ENCODE assay signal across 21 cellular contexts in the genomic region with DNA sequence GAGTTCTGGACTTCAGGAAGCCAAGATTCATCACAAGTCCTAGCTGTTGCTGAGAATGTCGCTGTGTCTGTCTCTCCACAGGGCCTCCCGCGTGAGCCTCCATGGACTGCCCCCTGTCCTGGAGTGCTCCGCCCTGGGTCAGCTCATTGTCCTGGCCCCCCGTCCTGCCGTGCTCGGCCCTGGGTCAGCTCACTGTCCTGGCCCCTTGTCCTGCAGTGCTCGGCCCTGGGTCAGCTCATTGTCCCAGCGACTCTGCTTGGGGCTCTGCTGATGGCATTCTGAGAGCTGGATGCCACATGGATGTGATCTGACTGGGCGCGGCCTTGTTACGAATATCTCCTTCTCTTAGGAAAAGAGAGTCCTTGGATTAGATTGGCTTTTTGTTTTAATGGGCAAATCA.
DNase-seq lines count a peak whose midpoint lies in the region; ATAC-seq and TF ChIP-seq lines count a peak whose summit lies in the region.
"Had no signal": no experiment of that assay in that cellular context is flagged by ENCODE, and none has a peak within 500 bp of the region (broad histone marks: within the 10 kb centered on the region; RNA-seq: fewer than 3 reads in every experiment).

No MANE protein-coding gene starts in this region.

- no peaks in the 10 kb centered on the region for H3K9me3 ChIP-seq in suprapubic skin
- no peaks in the 10 kb centered on the region for H3K9me3 ChIP-seq in naive thymus-derived CD4-positive, alpha-beta T cell (ENCODE audit: control insufficient read depth in 2 of 3, low read length in 3 of 3)
- H3K9me3 ChIP-seq: MG63 had no signal

- no peak overlapping the region for H3K4me3 Mint-ChIP-seq in chondrocyte (ENCODE audit: unreplicated experiment)
- no peak overlapping the region for H3K4me3 Mint-ChIP-seq in nephron progenitor cell
- H3K4me3 Mint-ChIP-seq in naive thymus-derived CD4-positive, alpha-beta T cell = no peak overlapping the region
- H3K4me3 Mint-ChIP-seq: B cell; CD4-positive, alpha-beta T cell had no signal

- H3K4me1 ChIP-seq in suprapubic skin = peaks cover 6% of the 10 kb centered on the region
- peaks cover 3 to 4% of the 10 kb centered on the region in 2 donors for H3K4me1 ChIP-seq in naive thymus-derived CD4-positive, alpha-beta T cell (ENCODE audit: control insufficient read depth in 2 of 2, insufficient read depth in 2 of 2, low read length in 2 of 2)

- H3K4me3 ChIP-seq in suprapubic skin = no peak overlapping the region
- no peak overlapping the region for H3K4me3 ChIP-seq in naive thymus-derived CD4-positive, alpha-beta T cell (ENCODE audit: low read length)
- H3K4me3 ChIP-seq: GM23248, MG63, PC-9 had no signal

- H3K27me3 Mint-ChIP-seq in chondrocyte (ENCODE audit: low read depth) (no peaks in the 10 kb centered on the region), nephron progenitor cell (ENCODE audit: low read depth, poor library complexity) (no peaks in the 10 kb centered on the region)
- H3K27me3 Mint-ChIP-seq in naive thymus-derived CD4-positive, alpha-beta T cell = no peaks in the 10 kb centered on the region
- H3K27me3 Mint-ChIP-seq: B cell; CD4-positive, alpha-beta T cell had no signal

- H3K4me1 Mint-ChIP-seq in chondrocyte (ENCODE audit: low read depth) = peaks cover 15% of the 10 kb centered on the region
- peaks cover 46% of the 10 kb centered on the region for H3K4me1 Mint-ChIP-seq in nephron progenitor cell
- H3K4me1 Mint-ChIP-seq in naive thymus-derived CD4-positive, alpha-beta T cell = peaks cover 4 to 24% (median 14%) of the 10 kb centered on the region in 7 donors

- no peak overlapping the region for H3K27ac ChIP-seq in suprapubic skin
- no peak overlapping the region for H3K27ac ChIP-seq in naive thymus-derived CD4-positive, alpha-beta T cell (ENCODE audit: low read depth, low read length)
- H3K27ac ChIP-seq: GM23248, PC-9 had no signal

- POLR2A ChIA-PET in naive thymus-derived CD4-positive, alpha-beta T cell (lab: Charles Lee) = interaction anchor here (1.1 kb wide), 1 partner anchor 57 kb away, joined by 3 read pairs; no protein-coding TSS in a partner anchor

- no peak for ATAC-seq in GM21367 (IDR thresholded peaks at IDR 0.05; ENCODE audit: unreplicated experiment)
- no peak for ATAC-seq in naive thymus-derived CD4-positive, alpha-beta T cell
- ATAC-seq in GM21423 (IDR thresholded peaks at IDR 0.05; ENCODE audit: unreplicated experiment) = no peak
- ATAC-seq: HCT116 had no signal

- H3K27ac Mint-ChIP-seq in chondrocyte (ENCODE audit: unreplicated experiment) = no peak overlapping the region
- H3K27ac Mint-ChIP-seq in nephron progenitor cell = peak overlapping the region; percentile 31
- no peak overlapping the region for H3K27ac Mint-ChIP-seq in naive thymus-derived CD4-positive, alpha-beta T cell
- H3K27ac Mint-ChIP-seq: B cell; CD4-positive, alpha-beta T cell had no signal

- 97% methylated on average over 12 of the region's 12 CpGs for WGBS in suprapubic skin

- no peaks in the 10 kb centered on the region for H3K27me3 ChIP-seq in suprapubic skin
- no peaks in the 10 kb centered on the region for H3K27me3 ChIP-seq in naive thymus-derived CD4-positive, alpha-beta T cell (ENCODE audit: control insufficient read depth in 2 of 2, insufficient read depth in 2 of 2, low read length in 2 of 2)
- H3K27me3 ChIP-seq: MG63 had no signal

- TF ChIP-seq POLR2A in suprapubic skin (IDR thresholded peaks at IDR 0.05) = no peak

- no peaks in the 10 kb centered on the region for H3K36me3 ChIP-seq in suprapubic skin
- H3K36me3 ChIP-seq in naive thymus-derived CD4-positive, alpha-beta T cell (ENCODE audit: control insufficient read depth in 2 of 3, insufficient read depth in 3 of 3, low read length in 3 of 3) = no peaks in the 10 kb centered on the region

- TF ChIP-seq EP300 in suprapubic skin (IDR thresholded peaks at IDR 0.05) = no peak

- TF ChIP-seq CTCF in chondrocyte (IDR thresholded peaks at IDR 0.05) = no peak
- no peak for TF ChIP-seq CTCF in nephron progenitor cell (IDR thresholded peaks at IDR 0.05)
- TF ChIP-seq CTCF in suprapubic skin (IDR thresholded peaks at IDR 0.05) = no peak

- H3K36me3 Mint-ChIP-seq in chondrocyte (ENCODE audit: low read depth) (peaks cover 2% of the 10 kb centered on the region), nephron progenitor cell (ENCODE audit: low read depth) (peaks cover 28% of the 10 kb centered on the region)
- peaks cover 0 to 26% (median 10%) of the 10 kb centered on the region in 5 donors for H3K36me3 Mint-ChIP-seq in naive thymus-derived CD4-positive, alpha-beta T cell

- H3K9me3 Mint-ChIP-seq in chondrocyte (ENCODE audit: low read depth) (no peaks in the 10 kb centered on the region), nephron progenitor cell (no peaks in the 10 kb centered on the region)
- no peaks in the 10 kb centered on the region for H3K9me3 Mint-ChIP-seq in naive thymus-derived CD4-positive, alpha-beta T cell
- H3K9me3 Mint-ChIP-seq: CD4-positive, alpha-beta T cell had no signal

- CTCF ChIA-PET in naive thymus-derived CD4-positive, alpha-beta T cell (lab: Charles Lee) = no interaction called here

- peak; percentile 33 for DNase-seq in activated effector memory CD4-positive, alpha-beta T cell treated with anti-CD3 and anti-CD28 coated beads, Interleukin-2, amount 50 U/mL, for 16 hours
- no peak for DNase-seq in activated effector memory CD4-positive, alpha-beta T cell treated with Interleukin-2 at 50 U/mL for 16 hours
- DNase-seq in chondrocyte (ENCODE audit: low spot score) (peak; percentile 41), nephron progenitor cell (no peak), suprapubic skin (ENCODE audit: low spot score in 2 of 2) (peak; percentile 34 to 37)
- DNase-seq in naive thymus-derived CD4-positive, alpha-beta T cell = no peak
- DNase-seq: CD4-positive, alpha-beta T cell; GF-D8; GM23248; Kasumi-1; MG63; NCI-H1092; NCI-H146; NCI-H2029 treated with DMSO at 0.1 percent for 48 hours; NCI-H2171; NCI-H526; PC-9 had no signal

- intact Hi-C loops in naive thymus-derived CD4-positive, alpha-beta T cell (cut with micrococcal nuclease) = no loop called here

Comparison
In these comparisons a context has a peak if more than half of its experiments do, and no peak if none do; other contexts are left out.
1. DNase-seq: peak in activated effector memory CD4-positive, alpha-beta T cell treated with anti-CD3 and anti-CD28 coated beads, Interleukin-2, amount 50 U/mL, for 16 hours (single experiment), chondrocyte (single experiment) and suprapubic skin (2 of 2); none in activated effector memory CD4-positive, alpha-beta T cell treated with Interleukin-2 at 50 U/mL for 16 hours (single experiment), nephron progenitor cell (single experiment) and naive thymus-derived CD4-positive, alpha-beta T cell (0 of 9).